ENCODE assay signal across 15 cellular contexts in genomic region chr4:3679071-3679825, GRCh38.
"Had no signal": no experiment of that assay in that cellular context is flagged by ENCODE, and none has a peak within 500 bp of the region (broad histone marks: within the 10 kb centered on the region; RNA-seq: fewer than 3 reads in every experiment).

No MANE protein-coding gene starts in this region.

- H3K4me1 Mint-ChIP-seq: activated T-helper 17 cell treated with anti-CD3 and anti-CD28 coated beads, Interleukin-2, amount 50 U/mL, for 72 hours had no signal

- H3K36me3 ChIP-seq: ascending aorta, breast epithelium, gastrocnemius medialis, stomach, thoracic aorta had no signal

- H3K4me3 Mint-ChIP-seq: activated T-helper 17 cell treated with anti-CD3 and anti-CD28 coated beads, Interleukin-2, amount 50 U/mL, for 72 hours; naive thymus-derived CD4-positive, alpha-beta T cell had no signal

- H3K4me3 ChIP-seq: ascending aorta, breast epithelium, dorsolateral prefrontal cortex, gastrocnemius medialis, stomach, thoracic aorta had no signal

- DNase-seq: activated CD4-positive, alpha-beta T cell treated with anti-CD3 and anti-CD28 coated beads, Interleukin-2, amount 50 U/mL, for 4 hours; activated naive CD4-positive, alpha-beta T cell treated with Interleukin-2 at 50 U/mL for 16 hours; activated T-cell treated with anti-CD3 and anti-CD28 coated beads for 4 hours; erythroblast; naive thymus-derived CD4-positive, alpha-beta T cell; nucleus accumbens; stomach had no signal

- H3K27me3 ChIP-seq: ascending aorta had no signal

- H3K9me3 Mint-ChIP-seq: activated T-helper 17 cell treated with anti-CD3 and anti-CD28 coated beads, Interleukin-2, amount 50 U/mL, for 72 hours; naive thymus-derived CD4-positive, alpha-beta T cell had no signal

- ATAC-seq: activated CD4-positive, CD25-positive, alpha-beta regulatory T cell treated with anti-CD3 and anti-CD28 coated beads, Interleukin-2, amount 50 U/mL, for 24 hours; activated T-helper 17 cell treated with anti-CD3 and anti-CD28 coated beads, Interleukin-2, amount 50 U/mL, for 72 hours; gastrocnemius medialis; naive thymus-derived CD4-positive, alpha-beta T cell; right cardiac atrium had no signal

- H3K9me3 ChIP-seq: ascending aorta, breast epithelium, gastrocnemius medialis, stomach, thoracic aorta had no signal

- H3K27ac ChIP-seq: ascending aorta, breast epithelium, dorsolateral prefrontal cortex, gastrocnemius medialis, stomach, thoracic aorta had no signal

- H3K27ac Mint-ChIP-seq: activated T-helper 17 cell treated with anti-CD3 and anti-CD28 coated beads, Interleukin-2, amount 50 U/mL, for 72 hours; naive thymus-derived CD4-positive, alpha-beta T cell had no signal

- H3K4me1 ChIP-seq: ascending aorta, breast epithelium, gastrocnemius medialis, stomach had no signal

- H3K36me3 Mint-ChIP-seq: naive thymus-derived CD4-positive, alpha-beta T cell had no signal
